In genomic region chr10:99659868-99660366, GRCh38 we compare ENCODE assay signal across 8 cellular contexts.
A peak's percentile ranks its signal among the peaks of the same experiment; 100 is the strongest.
DNase-seq lines count a peak whose midpoint lies in the region; TF ChIP-seq lines count a peak whose summit lies in the region.

No MANE protein-coding gene starts in this region.

- H4K20me1 ChIP-seq in KMS-11 (ENCODE audit: insufficient read depth): no peaks in the 10 kb centered on the region

- H3K9me3 ChIP-seq in mucosa of stomach (ENCODE audit: control insufficient read depth, low read length): no peaks in the 10 kb centered on the region

- H3K4me3 ChIP-seq in KMS-11 (IDR thresholded peaks at IDR 0.05; ENCODE audit: insufficient read depth, low read depth, low read length): peak overlapping the region; percentile 52
- H3K4me3 ChIP-seq in coronary artery: peak overlapping the region; percentile 94
- H3K4me3 ChIP-seq in mucosa of stomach (ENCODE audit: low read length): peak overlapping the region; percentile 49

- H3K4me1 ChIP-seq in KMS-11 (ENCODE audit: low read depth, poor library complexity, severe bottlenecking): peaks cover 6% of the 10 kb centered on the region
- peaks cover 10% of the 10 kb centered on the region for H3K4me1 ChIP-seq in mucosa of stomach (ENCODE audit: control insufficient read depth, insufficient read depth, low read length)

- peak overlapping the region; percentile 61 for H3K4me2 ChIP-seq in KMS-11

- H3K27me3 ChIP-seq in KMS-11 (ENCODE audit: insufficient read depth, low read depth): no peaks in the 10 kb centered on the region; the same call in 1 of the 2 replicates
- no peaks in the 10 kb centered on the region for H3K27me3 ChIP-seq in mucosa of stomach (ENCODE audit: control insufficient read depth, insufficient read depth, low read length)

- no peaks in the 10 kb centered on the region for H3K79me2 ChIP-seq in KMS-11 (ENCODE audit: insufficient read depth, low read depth)

- H3K9ac ChIP-seq in KMS-11: peak overlapping the region; percentile 83
- H3K9ac ChIP-seq in mucosa of stomach (ENCODE audit: low read length): peak overlapping the region; percentile 82

- H3K36me3 ChIP-seq in KMS-11 (ENCODE audit: insufficient read depth): no peaks in the 10 kb centered on the region
- H3K36me3 ChIP-seq in mucosa of stomach (ENCODE audit: control insufficient read depth, insufficient read depth, low read length): no peaks in the 10 kb centered on the region

- H3K27ac ChIP-seq in KMS-11: no peak overlapping the region
- H3K27ac ChIP-seq in coronary artery: no peak overlapping the region

- TF ChIP-seq CTCF in KMS-11 (conservative IDR thresholded peaks at IDR 0.05; ENCODE audit: low read depth, low read length) (no peak), coronary artery (IDR thresholded peaks at IDR 0.05) (no peak)

- H2AFZ ChIP-seq in KMS-11 (ENCODE audit: low read depth): peak overlapping the region; percentile 96

- DNase-seq in Ammon's horn (ENCODE audit: low spot score) (peak; percentile 2), coronary artery (ENCODE audit: low spot score) (no peak), SKM-1 treated with dmso at 0.1 percent for 144 hours (lab: John Stamatoyannopoulos, UW; ENCODE audit: unreplicated experiment) (no peak), NCI-H1417 treated with DMSO at 0.1 percent for 48 hours (lab: John Stamatoyannopoulos, UW) (no peak), NCI-H774 (lab: John Stamatoyannopoulos, UW) (no peak), SW 1271 (lab: John Stamatoyannopoulos, UW) (no peak)
